Comparison of ENCODE assay signal across 8 cellular contexts in the genomic region with DNA sequence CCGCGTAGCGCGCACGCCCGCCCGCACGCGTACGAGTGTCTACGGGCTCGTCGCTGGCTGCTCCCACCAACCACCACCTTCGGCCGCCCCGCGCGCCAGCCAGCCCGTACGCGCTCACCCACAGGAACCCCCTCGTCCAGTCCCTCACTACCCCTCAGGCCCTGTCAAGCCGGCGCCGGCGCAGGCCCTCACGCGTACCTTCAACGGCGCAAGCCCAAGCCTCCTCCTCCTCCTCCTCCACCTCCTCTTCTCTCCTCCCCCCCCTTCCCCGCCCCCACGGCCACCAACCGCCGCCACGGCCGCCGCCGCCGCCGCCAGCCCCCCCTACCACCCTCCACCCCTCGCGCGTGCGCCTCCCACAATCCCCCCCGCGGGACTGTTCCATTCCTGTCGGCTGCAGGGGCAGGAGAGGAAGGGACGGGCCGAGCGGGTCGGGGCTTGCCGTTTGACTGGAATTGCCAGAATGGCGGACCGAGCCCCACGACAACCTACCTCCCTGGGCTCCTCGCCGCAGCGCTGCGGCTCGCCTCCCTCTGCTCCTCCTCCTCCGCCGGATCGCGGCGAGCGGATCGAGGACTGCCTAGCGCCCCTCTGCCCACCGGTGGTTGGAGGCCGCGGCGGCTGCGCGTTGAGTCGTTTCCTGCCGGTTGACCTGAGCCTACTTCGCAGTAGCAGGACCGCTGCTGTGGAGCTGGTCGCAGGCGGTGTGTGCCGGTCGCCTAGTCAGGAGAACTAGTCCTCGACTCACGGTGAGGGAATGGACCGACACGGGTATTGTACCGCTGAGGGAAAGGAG. TPM values are rescaled to one million over a fixed set of nuclear protein-coding genes. Genes with fewer than 3 reads are reported as not detected.
DNase-seq lines count a peak whose midpoint lies in the region; ATAC-seq and TF ChIP-seq lines count a peak whose summit lies in the region.

TSS of gene ASH1L (minus strand) at position 223 of the 796 bp plus-strand sequence. CDS start 41,284 bp downstream, outside the sequence.

- H3K27ac Mint-ChIP-seq in HFFc6: peak within 1 kb of the TSS; percentile 99
- H3K27ac Mint-ChIP-seq in activated naive CD4-positive, alpha-beta T cell treated with anti-CD3 and anti-CD28 coated beads, Interleukin-2, amount 10 ng/mL, durations not matched to agents 7 days and 5 days: peak within 1 kb of the TSS; percentile 97

- H3K4me3 Mint-ChIP-seq in HFFc6: peak within 1 kb of the TSS; percentile 100
- H3K4me3 Mint-ChIP-seq in activated naive CD4-positive, alpha-beta T cell treated with anti-CD3 and anti-CD28 coated beads, Interleukin-2, amount 10 ng/mL, durations not matched to agents 7 days and 5 days: peak within 1 kb of the TSS; percentile 97

- CTCF ChIA-PET in activated naive CD4-positive, alpha-beta T cell treated with anti-CD3 and anti-CD28 coated beads, Interleukin-2, amount 10 ng/mL, durations not matched to agents 7 days and 5 days (lab: Charles Lee): no interaction called here

- no peaks in the 10 kb centered on the region for H3K9me3 Mint-ChIP-seq in HFFc6
- H3K9me3 Mint-ChIP-seq in activated naive CD4-positive, alpha-beta T cell treated with anti-CD3 and anti-CD28 coated beads, Interleukin-2, amount 10 ng/mL, durations not matched to agents 7 days and 5 days: no peaks in the 10 kb centered on the region

- no peak for TF ChIP-seq EP300 in gastroesophageal sphincter (IDR thresholded peaks at IDR 0.05)

- H3K27me3 Mint-ChIP-seq in HFFc6 (ENCODE audit: insufficient read depth): peaks cover 3% of the 10 kb centered on the region; the same call in 1 of the 2 replicates
- H3K27me3 Mint-ChIP-seq in activated naive CD4-positive, alpha-beta T cell treated with anti-CD3 and anti-CD28 coated beads, Interleukin-2, amount 10 ng/mL, durations not matched to agents 7 days and 5 days: no peaks in the 10 kb centered on the region

- peak; percentile 89 to 90 for TF ChIP-seq POLR2A in gastroesophageal sphincter (IDR thresholded peaks at IDR 0.05)

- DNase-seq in GM03348 (ENCODE audit: low spot score) (peak; percentile 100), HFFc6 (peak; percentile 91), NCI-H1048 (lab: John Stamatoyannopoulos, UW) (peak; percentile 92), SK-N-MC (ENCODE audit: low read depth, low spot score) (peak; percentile 32), non-pigmented ciliary epithelial cell (ENCODE audit: low read depth) (peak; percentile 55), substantia nigra (lab: John Stamatoyannopoulos, UW) (peak; percentile 64 to 100 (median 95))
- DNase-seq in activated naive CD4-positive, alpha-beta T cell treated with anti-CD3 and anti-CD28 coated beads, Interleukin-2, amount 10 ng/mL, durations not matched to agents 7 days and 5 days: peak; percentile 92

- no peaks in the 10 kb centered on the region for H3K27me3 ChIP-seq in gastroesophageal sphincter

- peak within 1 kb of the TSS; percentile 98 for H3K9ac ChIP-seq in SK-N-MC (ENCODE audit: insufficient read length)

- H3K27ac ChIP-seq in SK-N-MC (peak within 1 kb of the TSS; percentile 98), gastroesophageal sphincter (peak within 1 kb of the TSS; percentile 91 to 98 (median 96)), substantia nigra (ENCODE audit: low read depth, low read length, poor library complexity, severe bottlenecking) (peak within 1 kb of the TSS; percentile 98)

- peaks cover 0 to 50% (median 22%) of the 10 kb centered on the region in 3 donors for H3K4me1 ChIP-seq in gastroesophageal sphincter

- H3K4me1 Mint-ChIP-seq in HFFc6 (ENCODE audit: low read depth): peaks cover 22% of the 10 kb centered on the region
- peaks cover 43% of the 10 kb centered on the region for H3K4me1 Mint-ChIP-seq in activated naive CD4-positive, alpha-beta T cell treated with anti-CD3 and anti-CD28 coated beads, Interleukin-2, amount 10 ng/mL, durations not matched to agents 7 days and 5 days

- H3K4me3 ChIP-seq in SK-N-MC: peak within 1 kb of the TSS; percentile 100
- H3K4me3 ChIP-seq in gastroesophageal sphincter: peak within 1 kb of the TSS; percentile 59 to 86

- H3K36me3 Mint-ChIP-seq in HFFc6 (ENCODE audit: low read depth): peaks cover 14% of the 10 kb centered on the region
- H3K36me3 Mint-ChIP-seq in activated naive CD4-positive, alpha-beta T cell treated with anti-CD3 and anti-CD28 coated beads, Interleukin-2, amount 10 ng/mL, durations not matched to agents 7 days and 5 days: peaks cover 11% of the 10 kb centered on the region

- 0% methylated on average over 4 of the region's 87 CpGs; no CpG with 5 or more reads in 1 of the 2 donors for WGBS in gastroesophageal sphincter (ENCODE audit: low coverage in 1 of 2), 2 donors

- peak; percentile 95 for ATAC-seq in gastroesophageal sphincter

- H3K36me3 ChIP-seq in SK-N-MC (ENCODE audit: insufficient read depth, low read length): peaks cover 9% of the 10 kb centered on the region
- H3K36me3 ChIP-seq in gastroesophageal sphincter: no peaks in the 10 kb centered on the region

- TF ChIP-seq CTCF in HFFc6 (IDR thresholded peaks at IDR 0.05): peak; percentile 45
- TF ChIP-seq CTCF in gastroesophageal sphincter (IDR thresholded peaks at IDR 0.05): peak in 2 of 4 experiments; percentile 39 to 51

- H3K9me3 ChIP-seq in SK-N-MC (ENCODE audit: low read depth, low read length) (no peaks in the 10 kb centered on the region), gastroesophageal sphincter (no peaks in the 10 kb centered on the region)

RNA-seq across cellular contexts. Expression of gene ASH1L, which starts in this region (rescaled TPM):
- total RNA-seq in HFFc6 (2021; fragmentation: NEBNext Ultra II Directional; extraction: Animal tissue kit (Norgen Biotek cat#: 25700)): 10 to 100 TPM; 25.7 to 32.5 (median 26.7) TPM
- 10 to 100 TPM; 55.6 to 81.3 (median 75.0) TPM for total RNA-seq in gastroesophageal sphincter

Comparison
In these comparisons a context has a peak if more than half of its experiments do, and no peak if none do; other contexts are left out.
1. Peak in every context shown above with its lines: DNase-seq, ATAC-seq, H3K4me3 ChIP-seq and H3K27ac ChIP-seq.
2. DNase-seq: peak in every context shown above with its lines; median percentile 100 in GM03348; 95 in substantia nigra; 92 in NCI-H1048; 92 in activated naive CD4-positive, alpha-beta T cell treated with anti-CD3 and anti-CD28 coated beads, Interleukin-2, amount 10 ng/mL, durations not matched to agents 7 days and 5 days; 91 in HFFc6; 55 in non-pigmented ciliary epithelial cell; 32 in SK-N-MC.